27 cellular contexts compared by ENCODE assay signal in genomic region chr4:145302725-145303124, GRCh38.
"Had no signal": no experiment of that assay in that cellular context is flagged by ENCODE, and none has a peak within 500 bp of the region (broad histone marks: within the 10 kb centered on the region; RNA-seq: fewer than 3 reads in every experiment).

No MANE protein-coding gene starts in this region.

- H3K9me3 ChIP-seq: ascending aorta, body of pancreas had no signal

- H2AFZ ChIP-seq: PC-9 had no signal

- DNase-seq: activated CD4-positive, alpha-beta T cell treated with anti-CD3 and anti-CD28 coated beads for 48 hours; activated CD4-positive, alpha-beta T cell treated with anti-CD3 and anti-CD28 coated beads, Interleukin-2, amount 50 U/mL, for 4 hours; activated CD8-positive, alpha-beta memory T cell treated with anti-CD3 and anti-CD28 coated beads, Interleukin-2, amount 50 U/mL, for 48 hours; activated CD8-positive, alpha-beta T cell treated with anti-CD3 and anti-CD28 coated beads, Interleukin-2, amount 10 ng/mL, durations not matched to agents 7 days and 5 days; activated effector memory CD4-positive, alpha-beta T cell treated with Interleukin-2 at 50 U/mL for 16 hours; activated naive CD4-positive, alpha-beta T cell; activated T-cell treated with anti-CD3 and anti-CD28 coated beads, Interleukin-2, amount 50 U/mL, for 24 hours; amniotic stem cell; body of pancreas; KG1; NCI-H1092; NCI-H1417; NCI-H1930; NCI-H2171; NCI-H2227 treated with DMSO at 0.1 percent for 48 hours; NCI-H510A; NCI-H526 treated with DMSO at 0.1 percent for 48 hours; NCI-H82; NK-92 treated with Interleukin-12 subunit alpha and Interleukin-12 subunit beta, amount 100 ng/mL, for 24 hours; PC-9; SIG-M5; T-cell; T-helper 2 cell had no signal

- H3K27ac ChIP-seq: ascending aorta, body of pancreas, cardiac muscle cell, PC-9, SK-N-MC had no signal

- H3K4me2 ChIP-seq: PC-9 had no signal

- H3K4me3 ChIP-seq: ascending aorta, body of pancreas, cardiac muscle cell, PC-9, SK-N-MC had no signal

- H3K36me3 ChIP-seq: ascending aorta, cardiac muscle cell had no signal

- H3K4me1 ChIP-seq: ascending aorta had no signal

- ATAC-seq: activated CD4-positive, CD25-positive, alpha-beta regulatory T cell treated with anti-CD3 and anti-CD28 coated beads, Interleukin-2, amount 50 U/mL, for 24 hours; activated CD8-positive, alpha-beta T cell treated with anti-CD3 and anti-CD28 coated beads, Interleukin-2, amount 10 ng/mL, durations not matched to agents 7 days and 5 days; body of pancreas; T-cell had no signal

- H3K27me3 ChIP-seq: ascending aorta, body of pancreas, cardiac muscle cell had no signal
